In the genomic region with DNA sequence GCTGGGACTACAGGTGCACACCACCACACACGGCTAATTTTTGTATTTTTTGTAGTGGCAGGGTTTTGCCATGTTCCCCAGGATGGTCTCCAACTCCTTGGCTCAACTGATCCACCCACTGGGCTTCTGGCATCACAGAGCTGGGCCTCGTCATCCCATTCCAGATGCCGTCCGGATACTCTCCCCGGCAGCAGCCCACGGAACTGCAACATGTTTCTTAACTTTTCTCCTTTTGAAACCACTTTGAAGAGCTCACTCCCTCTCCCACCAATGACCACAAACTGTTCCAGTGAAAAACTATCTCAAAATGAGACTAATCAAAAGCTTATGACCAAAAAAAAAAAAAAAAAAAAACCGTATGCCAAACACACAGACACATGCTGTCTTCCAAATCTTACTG, we compare ENCODE assay signal across 20 cellular contexts.
"Had no signal": no experiment of that assay in that cellular context is flagged by ENCODE, and none has a peak within 500 bp of the region (broad histone marks: within the 10 kb centered on the region; RNA-seq: fewer than 3 reads in every experiment).

No MANE protein-coding gene starts in this region.

- DNase-seq: activated CD4-positive, alpha-beta memory T cell treated with anti-CD3 and anti-CD28 coated beads, Interleukin-2, amount 10 ng/mL, durations not matched to agents 7 days and 5 days; activated CD4-positive, alpha-beta T cell treated with anti-CD3 and anti-CD28 coated beads for 48 hours; activated CD4-positive, CD25-positive, alpha-beta regulatory T cell; activated CD8-positive, alpha-beta memory T cell treated with anti-CD3 and anti-CD28 coated beads, Interleukin-2, amount 10 ng/mL, durations not matched to agents 7 days and 5 days; activated effector memory CD4-positive, alpha-beta T cell treated with anti-CD3 and anti-CD28 coated beads, Interleukin-2, amount 50 U/mL, for 16 hours; activated naive CD4-positive, alpha-beta T cell treated with anti-CD3 and anti-CD28 coated beads, Interleukin-2, amount 10 ng/mL, durations not matched to agents 7 days and 5 days; activated naive CD8-positive, alpha-beta T cell treated with anti-CD3 and anti-CD28 coated beads, Interleukin-2, amount 50 U/mL, for 24 hours; activated T-cell treated with anti-CD3 and anti-CD28 coated beads for 4 hours; aorta; heart left ventricle; left colon; naive thymus-derived CD4-positive, alpha-beta T cell; stimulated activated CD4-positive, alpha-beta T cell treated with anti-CD3 and anti-CD28 coated beads, Interleukin-4, amount 100 ng/mL, for 24 hours; stimulated activated naive CD4-positive, alpha-beta T cell treated with Interleukin-2 at 50 U/mL for 16 hours; substantia nigra; SW 1271; T-helper 17 cell; tibial artery had no signal

- H3K27ac Mint-ChIP-seq: activated CD4-positive, alpha-beta memory T cell treated with anti-CD3 and anti-CD28 coated beads, Interleukin-2, amount 10 ng/mL, durations not matched to agents 7 days and 5 days; activated CD8-positive, alpha-beta memory T cell treated with anti-CD3 and anti-CD28 coated beads, Interleukin-2, amount 10 ng/mL, durations not matched to agents 7 days and 5 days; activated naive CD4-positive, alpha-beta T cell treated with anti-CD3 and anti-CD28 coated beads, Interleukin-2, amount 10 ng/mL, durations not matched to agents 7 days and 5 days; activated naive CD8-positive, alpha-beta T cell treated with anti-CD3 and anti-CD28 coated beads, Interleukin-2, amount 50 U/mL, for 24 hours; naive thymus-derived CD4-positive, alpha-beta T cell; progenitor cell of endocrine pancreas; T-helper 17 cell had no signal

- H3K4me3 Mint-ChIP-seq: activated CD4-positive, alpha-beta memory T cell treated with anti-CD3 and anti-CD28 coated beads, Interleukin-2, amount 10 ng/mL, durations not matched to agents 7 days and 5 days; activated CD8-positive, alpha-beta memory T cell treated with anti-CD3 and anti-CD28 coated beads, Interleukin-2, amount 10 ng/mL, durations not matched to agents 7 days and 5 days; activated naive CD4-positive, alpha-beta T cell treated with anti-CD3 and anti-CD28 coated beads, Interleukin-2, amount 10 ng/mL, durations not matched to agents 7 days and 5 days; activated naive CD8-positive, alpha-beta T cell treated with anti-CD3 and anti-CD28 coated beads, Interleukin-2, amount 50 U/mL, for 24 hours; brain; naive thymus-derived CD4-positive, alpha-beta T cell; T-helper 17 cell had no signal

- H3K9me3 ChIP-seq: heart left ventricle, tibial artery had no signal

- H3K36me3 Mint-ChIP-seq: activated CD8-positive, alpha-beta memory T cell treated with anti-CD3 and anti-CD28 coated beads, Interleukin-2, amount 10 ng/mL, durations not matched to agents 7 days and 5 days; activated naive CD4-positive, alpha-beta T cell treated with anti-CD3 and anti-CD28 coated beads, Interleukin-2, amount 10 ng/mL, durations not matched to agents 7 days and 5 days; brain had no signal

- ATAC-seq: activated CD8-positive, alpha-beta memory T cell treated with anti-CD3 and anti-CD28 coated beads, Interleukin-2, amount 10 ng/mL, durations not matched to agents 7 days and 5 days; activated naive CD8-positive, alpha-beta T cell treated with anti-CD3 and anti-CD28 coated beads, Interleukin-2, amount 50 U/mL, for 24 hours; heart left ventricle; left colon; naive thymus-derived CD4-positive, alpha-beta T cell; T-helper 17 cell had no signal

- H3K4me3 ChIP-seq: heart left ventricle, tibial artery had no signal

- H3K27ac ChIP-seq: heart left ventricle, tibial artery had no signal

- H3K27me3 ChIP-seq: heart left ventricle, tibial artery had no signal

- H3K9me3 Mint-ChIP-seq: activated CD4-positive, alpha-beta memory T cell treated with anti-CD3 and anti-CD28 coated beads, Interleukin-2, amount 10 ng/mL, durations not matched to agents 7 days and 5 days; activated naive CD4-positive, alpha-beta T cell treated with anti-CD3 and anti-CD28 coated beads, Interleukin-2, amount 10 ng/mL, durations not matched to agents 7 days and 5 days; activated naive CD8-positive, alpha-beta T cell treated with anti-CD3 and anti-CD28 coated beads, Interleukin-2, amount 50 U/mL, for 24 hours; naive thymus-derived CD4-positive, alpha-beta T cell had no signal

- H3K27me3 Mint-ChIP-seq: activated CD4-positive, alpha-beta memory T cell treated with anti-CD3 and anti-CD28 coated beads, Interleukin-2, amount 10 ng/mL, durations not matched to agents 7 days and 5 days; activated CD8-positive, alpha-beta memory T cell treated with anti-CD3 and anti-CD28 coated beads, Interleukin-2, amount 10 ng/mL, durations not matched to agents 7 days and 5 days; activated naive CD4-positive, alpha-beta T cell treated with anti-CD3 and anti-CD28 coated beads, Interleukin-2, amount 10 ng/mL, durations not matched to agents 7 days and 5 days; activated naive CD8-positive, alpha-beta T cell treated with anti-CD3 and anti-CD28 coated beads, Interleukin-2, amount 50 U/mL, for 24 hours; naive thymus-derived CD4-positive, alpha-beta T cell; progenitor cell of endocrine pancreas; T-helper 17 cell had no signal

- H3K4me1 Mint-ChIP-seq: activated CD4-positive, alpha-beta memory T cell treated with anti-CD3 and anti-CD28 coated beads, Interleukin-2, amount 10 ng/mL, durations not matched to agents 7 days and 5 days; activated CD8-positive, alpha-beta memory T cell treated with anti-CD3 and anti-CD28 coated beads, Interleukin-2, amount 10 ng/mL, durations not matched to agents 7 days and 5 days; activated naive CD4-positive, alpha-beta T cell treated with anti-CD3 and anti-CD28 coated beads, Interleukin-2, amount 10 ng/mL, durations not matched to agents 7 days and 5 days; activated naive CD8-positive, alpha-beta T cell treated with anti-CD3 and anti-CD28 coated beads, Interleukin-2, amount 50 U/mL, for 24 hours had no signal
